ENCODE assay signal across 1 cellular context in the genomic region with DNA sequence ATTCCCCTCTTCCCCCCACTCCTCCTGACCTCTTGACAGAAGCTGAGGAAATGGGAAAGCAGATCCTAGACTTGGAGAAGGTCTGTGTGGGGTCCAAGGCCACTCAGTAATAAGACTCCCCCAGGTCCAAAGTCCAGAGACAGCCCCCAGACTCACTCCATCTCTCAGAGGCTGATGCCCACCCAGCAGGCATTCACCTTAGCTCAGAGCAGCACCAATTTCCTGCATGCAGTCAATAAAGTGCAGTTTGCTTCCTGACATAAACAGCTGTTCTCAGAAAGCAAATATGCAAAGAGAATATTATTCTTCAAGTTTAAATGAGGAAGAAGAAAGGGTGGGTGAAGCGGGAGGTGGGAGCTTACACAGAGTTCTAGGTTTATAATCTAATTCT.
TF ChIP-seq lines count a peak whose summit lies in the region.

No MANE protein-coding gene starts in this region.

TF ChIP-seq in GM23338, 12 proteins besides CTCF, POLR2A, EP300 and RAD21 (continued from another document):
- TF ChIP-seq, protein P1, sequence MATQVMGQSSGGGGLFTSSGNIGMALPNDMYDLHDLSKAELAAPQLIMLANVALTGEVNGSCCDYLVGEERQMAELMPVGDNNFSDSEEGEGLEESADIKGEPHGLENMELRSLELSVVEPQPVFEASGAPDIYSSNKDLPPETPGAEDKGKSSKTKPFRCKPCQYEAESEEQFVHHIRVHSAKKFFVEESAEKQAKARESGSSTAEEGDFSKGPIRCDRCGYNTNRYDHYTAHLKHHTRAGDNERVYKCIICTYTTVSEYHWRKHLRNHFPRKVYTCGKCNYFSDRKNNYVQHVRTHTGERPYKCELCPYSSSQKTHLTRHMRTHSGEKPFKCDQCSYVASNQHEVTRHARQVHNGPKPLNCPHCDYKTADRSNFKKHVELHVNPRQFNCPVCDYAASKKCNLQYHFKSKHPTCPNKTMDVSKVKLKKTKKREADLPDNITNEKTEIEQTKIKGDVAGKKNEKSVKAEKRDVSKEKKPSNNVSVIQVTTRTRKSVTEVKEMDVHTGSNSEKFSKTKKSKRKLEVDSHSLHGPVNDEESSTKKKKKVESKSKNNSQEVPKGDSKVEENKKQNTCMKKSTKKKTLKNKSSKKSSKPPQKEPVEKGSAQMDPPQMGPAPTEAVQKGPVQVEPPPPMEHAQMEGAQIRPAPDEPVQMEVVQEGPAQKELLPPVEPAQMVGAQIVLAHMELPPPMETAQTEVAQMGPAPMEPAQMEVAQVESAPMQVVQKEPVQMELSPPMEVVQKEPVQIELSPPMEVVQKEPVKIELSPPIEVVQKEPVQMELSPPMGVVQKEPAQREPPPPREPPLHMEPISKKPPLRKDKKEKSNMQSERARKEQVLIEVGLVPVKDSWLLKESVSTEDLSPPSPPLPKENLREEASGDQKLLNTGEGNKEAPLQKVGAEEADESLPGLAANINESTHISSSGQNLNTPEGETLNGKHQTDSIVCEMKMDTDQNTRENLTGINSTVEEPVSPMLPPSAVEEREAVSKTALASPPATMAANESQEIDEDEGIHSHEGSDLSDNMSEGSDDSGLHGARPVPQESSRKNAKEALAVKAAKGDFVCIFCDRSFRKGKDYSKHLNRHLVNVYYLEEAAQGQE (IDR thresholded peaks at IDR 0.05; ENCODE audit: unreplicated experiment) = no peak
- TF ChIP-seq, protein P2, sequence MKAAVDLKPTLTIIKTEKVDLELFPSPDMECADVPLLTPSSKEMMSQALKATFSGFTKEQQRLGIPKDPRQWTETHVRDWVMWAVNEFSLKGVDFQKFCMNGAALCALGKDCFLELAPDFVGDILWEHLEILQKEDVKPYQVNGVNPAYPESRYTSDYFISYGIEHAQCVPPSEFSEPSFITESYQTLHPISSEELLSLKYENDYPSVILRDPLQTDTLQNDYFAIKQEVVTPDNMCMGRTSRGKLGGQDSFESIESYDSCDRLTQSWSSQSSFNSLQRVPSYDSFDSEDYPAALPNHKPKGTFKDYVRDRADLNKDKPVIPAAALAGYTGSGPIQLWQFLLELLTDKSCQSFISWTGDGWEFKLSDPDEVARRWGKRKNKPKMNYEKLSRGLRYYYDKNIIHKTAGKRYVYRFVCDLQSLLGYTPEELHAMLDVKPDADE (IDR thresholded peaks at IDR 0.05) = no peak
- TF ChIP-seq ZNF331 (CRISPR knock-in tag; IDR thresholded peaks at IDR 0.05; ENCODE audit: low read depth) (no peak), EZH2 (IDR thresholded peaks at IDR 0.05; ENCODE audit: low read depth, unreplicated experiment) (no peak)
